ENCODE assay signal across 23 cellular contexts in genomic region chr7:154302380-154302779, GRCh38.
"Had no signal": no experiment of that assay in that cellular context is flagged by ENCODE, and none has a peak within 500 bp of the region (broad histone marks: within the 10 kb centered on the region; RNA-seq: fewer than 3 reads in every experiment).

No MANE protein-coding gene starts in this region.

- H3K9me3 Mint-ChIP-seq: activated naive CD4-positive, alpha-beta T cell treated with anti-CD3 and anti-CD28 coated beads, Interleukin-2, amount 50 U/mL, for 24 hours; activated naive CD8-positive, alpha-beta T cell treated with anti-CD3 and anti-CD28 coated beads, Interleukin-2, amount 50 U/mL, for 24 hours had no signal

- H3K27ac Mint-ChIP-seq: activated naive CD4-positive, alpha-beta T cell treated with anti-CD3 and anti-CD28 coated beads, Interleukin-2, amount 50 U/mL, for 24 hours; activated naive CD8-positive, alpha-beta T cell treated with anti-CD3 and anti-CD28 coated beads, Interleukin-2, amount 50 U/mL, for 24 hours; activated T-helper 2 cell treated with anti-CD3 and anti-CD28 coated beads, Interferon-gamma antibody, Interleukin-2, Interleukin-4, amounts not matched to agents 10 μg/mL and 5 μg/mL and 100 μg/mL, durations not matched to agents 14 hours and 24 hours and 36 hours; dendritic cell treated with granulocyte-macrophage colony-stimulating factor and Interleukin-4, amounts not matched to agents 40 ng/mL and 50 ng/mL, for 4 days; natural killer cell treated with Interleukin-12 subunit alpha and Interleukin-12 subunit beta and Interleukin-15 and Interleukin-18, amount 100 ng/mL, for 72 hours; T-helper 2 cell treated with Interferon-gamma antibody and Interleukin-4, amounts not matched to agents 5 μg/mL and 100 μg/mL, for 36 hours had no signal

- H3K27me3 Mint-ChIP-seq: natural killer cell treated with Interleukin-12 subunit alpha and Interleukin-12 subunit beta and Interleukin-15 and Interleukin-18, amount 100 ng/mL, for 72 hours had no signal

- H3K36me3 ChIP-seq: esophagus squamous epithelium, thoracic aorta had no signal

- H3K9me3 ChIP-seq: mucosa of descending colon, thoracic aorta had no signal

- H3K36me3 Mint-ChIP-seq: activated naive CD4-positive, alpha-beta T cell treated with anti-CD3 and anti-CD28 coated beads, Interleukin-2, amount 50 U/mL, for 24 hours; natural killer cell treated with Interleukin-12 subunit alpha and Interleukin-12 subunit beta and Interleukin-15 and Interleukin-18, amount 100 ng/mL, for 72 hours had no signal

- H3K4me3 Mint-ChIP-seq: activated naive CD4-positive, alpha-beta T cell treated with anti-CD3 and anti-CD28 coated beads, Interleukin-2, amount 50 U/mL, for 24 hours; activated naive CD8-positive, alpha-beta T cell treated with anti-CD3 and anti-CD28 coated beads, Interleukin-2, amount 50 U/mL, for 24 hours; activated T-cell treated with anti-CD3 and anti-CD28 coated beads, Interleukin-2, amount 50 U/mL, for 4 hours; dendritic cell treated with granulocyte-macrophage colony-stimulating factor and Interleukin-4, amounts not matched to agents 40 ng/mL and 50 ng/mL, for 4 days; natural killer cell treated with Interleukin-12 subunit alpha and Interleukin-12 subunit beta and Interleukin-15 and Interleukin-18, amount 100 ng/mL, for 72 hours; T-helper 2 cell treated with Interferon-gamma antibody and Interleukin-4, amounts not matched to agents 5 μg/mL and 100 μg/mL, for 36 hours had no signal

- H3K4me1 Mint-ChIP-seq: activated naive CD4-positive, alpha-beta T cell treated with anti-CD3 and anti-CD28 coated beads, Interleukin-2, amount 50 U/mL, for 24 hours; activated naive CD8-positive, alpha-beta T cell treated with anti-CD3 and anti-CD28 coated beads, Interleukin-2, amount 50 U/mL, for 24 hours had no signal

- H3K4me3 ChIP-seq: esophagus squamous epithelium, mucosa of descending colon, thoracic aorta had no signal

- H3K4me1 ChIP-seq: esophagus squamous epithelium had no signal

- ATAC-seq: activated CD4-positive, CD25-positive, alpha-beta regulatory T cell treated with anti-CD3 and anti-CD28 coated beads, Interleukin-2, amount 50 U/mL, for 24 hours; activated naive CD8-positive, alpha-beta T cell treated with anti-CD3 and anti-CD28 coated beads, Interleukin-2, amount 50 U/mL, for 24 hours; activated T-cell treated with anti-CD3 and anti-CD28 coated beads, Interleukin-2, amount 50 U/mL, for 4 hours; left ventricle myocardium superior; mucosa of descending colon; right cardiac atrium; stimulated activated naive CD8-positive, alpha-beta T cell treated with anti-CD3 and anti-CD28 coated beads, Interleukin-15, Interleukin-2, amounts not matched to agents 100 U/mL and 50 U/mL, for 24 hours had no signal

- DNase-seq: activated CD4-positive, alpha-beta T cell treated with anti-CD3 and anti-CD28 coated beads for 48 hours; activated CD4-positive, alpha-beta T cell treated with anti-CD3 and anti-CD28 coated beads, Interleukin-2, amount 50 U/mL, for 48 hours; activated naive CD8-positive, alpha-beta T cell treated with anti-CD3 and anti-CD28 coated beads, Interleukin-2, amount 50 U/mL, for 24 hours; activated T-cell treated with anti-CD3 and anti-CD28 coated beads, Interleukin-2, amount 50 U/mL, for 4 hours; amygdala; caudate nucleus; esophagus squamous epithelium; glutamatergic neuron; islet precursor cell; left ventricle myocardium superior; mucosa of descending colon; right cardiac atrium; stimulated activated CD4-positive, alpha-beta T cell treated with anti-CD3 and anti-CD28 coated beads, Interleukin-2, amount 100 ng/mL, for 48 hours; stimulated activated naive CD8-positive, alpha-beta T cell treated with anti-CD3 and anti-CD28 coated beads, Interleukin-15, Interleukin-2, amounts not matched to agents 100 U/mL and 50 U/mL, for 24 hours; T-helper 1 cell; trophoblast cell had no signal
